ENCODE assay signal across 8 cellular contexts in the genomic region with DNA sequence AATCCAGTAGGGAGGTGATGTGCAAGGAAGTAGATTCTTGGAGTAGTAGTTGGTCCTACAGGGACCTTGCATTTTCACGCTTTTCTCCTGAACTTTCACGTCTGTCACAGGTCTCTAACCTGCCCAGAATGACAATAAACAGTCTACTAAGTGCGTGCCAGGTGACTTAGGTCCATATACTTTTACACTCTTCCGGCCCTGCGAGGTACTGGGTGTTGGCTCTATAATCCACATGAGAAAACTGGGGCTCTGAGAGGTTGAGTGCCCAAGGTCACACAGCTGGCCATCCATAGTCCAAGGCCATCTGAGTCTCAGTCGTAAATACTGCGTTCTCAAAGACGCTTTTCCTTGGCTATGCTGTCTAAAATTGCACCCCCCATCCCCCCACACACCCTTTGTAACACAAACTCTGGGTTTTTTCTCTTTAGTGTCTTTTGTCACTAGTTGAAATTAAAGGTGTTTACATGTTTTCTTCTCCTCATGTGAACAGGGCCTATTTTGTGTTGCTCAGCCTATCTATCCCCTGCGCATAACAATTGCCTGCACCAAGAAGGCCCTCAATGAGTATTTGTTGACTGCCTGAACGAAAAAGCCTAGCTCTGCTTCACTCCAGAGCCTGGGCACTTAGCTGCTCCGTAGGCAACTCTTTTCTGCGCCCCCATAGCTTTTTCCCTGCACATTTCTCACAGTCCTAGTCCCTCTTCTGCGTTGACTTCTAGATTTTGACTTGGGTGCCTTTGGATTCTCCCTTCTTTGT. TPM values are rescaled to one million over a fixed set of nuclear protein-coding genes. Genes with fewer than 3 reads are reported as not detected.
DNase-seq lines count a peak whose midpoint lies in the region; ATAC-seq and TF ChIP-seq lines count a peak whose summit lies in the region.

No MANE protein-coding gene starts in this region.

- H3K9me3 ChIP-seq in CD4-positive, alpha-beta T cell (ENCODE audit: control insufficient read depth, low read length): no peaks in the 10 kb centered on the region
- H3K9me3 ChIP-seq in H9 (ENCODE audit: control insufficient read depth, low read depth, low read length): no peaks in the 10 kb centered on the region
- no peaks in the 10 kb centered on the region; the same call in 1 of the 2 replicates for H3K9me3 ChIP-seq in SK-N-MC (ENCODE audit: low read depth, low read length)
- H3K9me3 ChIP-seq in prostate gland: no peaks in the 10 kb centered on the region

- TF ChIP-seq CTCF in CD4-positive, alpha-beta T cell (IDR thresholded peaks at IDR 0.05): no peak
- TF ChIP-seq CTCF in H9 (conservative IDR thresholded peaks at IDR 0.05) (no peak), fibroblast of pulmonary artery (IDR thresholded peaks at IDR 0.05; ENCODE audit: low read length, missing control alignments) (no peak), prostate gland (IDR thresholded peaks at IDR 0.05) (no peak)

- H3K36me3 ChIP-seq in SK-N-MC (ENCODE audit: insufficient read depth, low read length) (peaks cover 41% of the 10 kb centered on the region), prostate gland (no peaks in the 10 kb centered on the region)

- peak overlapping the region; percentile 60 for H3K27ac ChIP-seq in CD4-positive, alpha-beta T cell (ENCODE audit: low read depth, low read length)
- H3K27ac ChIP-seq in H9 (ENCODE audit: insufficient read length, low read depth, low read length): no peak overlapping the region
- H3K27ac ChIP-seq in SK-N-MC: no peak overlapping the region
- peak overlapping the region; percentile 78 to 81 for H3K27ac ChIP-seq in prostate gland

- H4K8ac ChIP-seq in H9 (replicated peaks; ENCODE audit: insufficient read length, low read depth, low read length): no peak overlapping the region

- H3K23ac ChIP-seq in H9 (ENCODE audit: insufficient read length, low read depth, low read length): no peak overlapping the region

- peaks cover 13% of the 10 kb centered on the region for H3K23me2 ChIP-seq in H9 (ENCODE audit: insufficient read length, low read depth, low read length, poor library complexity, severe bottlenecking)

- no peak overlapping the region for H3K56ac ChIP-seq in H9 (ENCODE audit: insufficient read length, low read depth, low read length)

- H4K91ac ChIP-seq in H9 (ENCODE audit: insufficient read length, low read depth, low read length): no peak overlapping the region

- H3K4ac ChIP-seq in H9 (ENCODE audit: low read depth, low read length): no peak overlapping the region

- no peaks in the 10 kb centered on the region for H4K20me1 ChIP-seq in H9 (ENCODE audit: control insufficient read depth, insufficient read depth, insufficient read length)

- CTCF ChIA-PET in CD4-positive, alpha-beta T cell (lab: Charles Lee): interaction anchor here (1.0 to 2.3 kb wide), 3 partner anchors 14 to 55 kb away, joined by 3 to 14 read pairs (median 5); no protein-coding TSS in a partner anchor

- no peak overlapping the region for H2BK15ac ChIP-seq in H9 (ENCODE audit: low read depth, low read length)

- H2AK5ac ChIP-seq in H9 (ENCODE audit: insufficient read length, low read length): no peak overlapping the region

- intact Hi-C loops in CD4-positive, alpha-beta T cell (cut with DNase I, micrococcal nuclease): loop anchor here in 1 of 2 experiments (2.0 kb wide), 1 partner anchor 39 kb away; no protein-coding TSS in a partner anchor
- intact Hi-C loops in prostate gland (cut with DNase I): no loop called here

- TF ChIP-seq POLR2A in prostate gland (IDR thresholded peaks at IDR 0.05): no peak

- no peak for ATAC-seq in CD4-positive, alpha-beta T cell (ENCODE audit: poor library complexity)
- no peak for ATAC-seq in HG02623 (IDR thresholded peaks at IDR 0.05; ENCODE audit: unreplicated experiment)

- peaks cover 4% of the 10 kb centered on the region for H3K79me1 ChIP-seq in H9 (ENCODE audit: insufficient read depth, low read depth, low read length, poor library complexity, severe bottlenecking)

- no peak overlapping the region for H3T11ph ChIP-seq in H9 (ENCODE audit: low read length)

- H3K27me3 Mint-ChIP-seq in CD4-positive, alpha-beta T cell: peaks cover 3% of the 10 kb centered on the region
- peaks cover 39% of the 10 kb centered on the region for H3K27me3 Mint-ChIP-seq in H9 (ENCODE audit: low read depth)

- no peak overlapping the region for H2BK20ac ChIP-seq in H9 (ENCODE audit: low read depth, low read length, poor library complexity, severe bottlenecking)

- peak in 1 of 10 experiments; percentile 6 for DNase-seq in CD4-positive, alpha-beta T cell
- no peak for DNase-seq in H9
- DNase-seq in SK-N-MC (ENCODE audit: low read depth, low spot score): no peak
- DNase-seq in fibroblast of pulmonary artery (ENCODE audit: low read depth): no peak
- DNase-seq in prostate gland (ENCODE audit: low spot score): no peak
- no peak for DNase-seq in epidermal melanocyte (ENCODE audit: insufficient read length, low spot score)
- no peak for DNase-seq in mesenteric fat pad (ENCODE audit: low spot score)

- peak overlapping the region; percentile 81 for H3K9ac ChIP-seq in H9 (ENCODE audit: extremely low read depth, insufficient read length, low read length)
- peak overlapping the region; percentile 95 for H3K9ac ChIP-seq in SK-N-MC (ENCODE audit: insufficient read length)

- H4K5ac ChIP-seq in H9 (ENCODE audit: insufficient read length, low read depth, low read length): no peak overlapping the region

- H3K79me2 ChIP-seq in H9 (ENCODE audit: insufficient read depth, low read length): peaks cover 24% of the 10 kb centered on the region; the same call in 1 of the 2 replicates

- peak overlapping the region; percentile 27; the same call in 1 of the 2 replicates for H3K14ac ChIP-seq in H9 (ENCODE audit: insufficient read depth, low read length)

- H2BK12ac ChIP-seq in H9 (ENCODE audit: insufficient read length, low read depth, low read length): no peak overlapping the region

- peaks cover 4% of the 10 kb centered on the region; the same call in 1 of the 2 replicates for H3K4me1 ChIP-seq in H9 (ENCODE audit: insufficient read depth, low read length)
- no peaks in the 10 kb centered on the region for H3K4me1 ChIP-seq in prostate gland (replicated peaks)

- H2BK5ac ChIP-seq in H9 (ENCODE audit: insufficient read length, low read length): no peak overlapping the region

- peaks cover 65% of the 10 kb centered on the region for H3K4me1 Mint-ChIP-seq in CD4-positive, alpha-beta T cell (ENCODE audit: low read depth)
- H3K4me1 Mint-ChIP-seq in H9: peaks cover 21 to 22% of the 10 kb centered on the region in 2 experiments

- H2BK120ac ChIP-seq in H9 (ENCODE audit: low read depth, low read length, poor library complexity, severe bottlenecking): no peak overlapping the region

- H3K4me2 ChIP-seq in H9 (ENCODE audit: insufficient read depth, insufficient read length, low read length): peak overlapping the region; percentile 90

- peaks cover 48% of the 10 kb centered on the region for H3K36me3 Mint-ChIP-seq in CD4-positive, alpha-beta T cell (ENCODE audit: low read depth)
- peaks cover 32 to 44% (median 35%) of the 10 kb centered on the region in 3 experiments for H3K36me3 Mint-ChIP-seq in H9 (ENCODE audit: insufficient read depth in 1 of 3, low read depth in 3 of 3)

- no peaks in the 10 kb centered on the region for H3K9me3 Mint-ChIP-seq in CD4-positive, alpha-beta T cell
- H3K9me3 Mint-ChIP-seq in H9: no peaks in the 10 kb centered on the region

- peak overlapping the region; percentile 51 for H3K18ac ChIP-seq in H9 (ENCODE audit: insufficient read length, low read depth, low read length)

- H2AFZ ChIP-seq in H9 (ENCODE audit: low read length): no peak overlapping the region

- peak overlapping the region; percentile 87 for H3K27ac Mint-ChIP-seq in CD4-positive, alpha-beta T cell
- peak overlapping the region; percentile 75 to 95 (median 88) for H3K27ac Mint-ChIP-seq in H9

- WGBS in H9 (ENCODE audit: extremely low coverage, insufficient read length, low lambda C conversion rate): no CpG with 5 or more reads among the region's 13 CpGs
- 32% methylated on average over 13 of the region's 13 CpGs for WGBS in prostate gland

- POLR2A ChIA-PET in CD4-positive, alpha-beta T cell (lab: Charles Lee): interaction anchor here (2.1 to 2.2 kb wide), 3 partner anchors 14 to 41 kb away, joined by 7 to 13 read pairs (median 13); no protein-coding TSS in a partner anchor

- peak overlapping the region; percentile 98 for H3K4me3 Mint-ChIP-seq in CD4-positive, alpha-beta T cell
- H3K4me3 Mint-ChIP-seq in H9: peak overlapping the region; percentile 93

- H3K27me3 ChIP-seq in CD4-positive, alpha-beta T cell (ENCODE audit: control insufficient read depth, insufficient read depth, low read length): no peaks in the 10 kb centered on the region
- H3K27me3 ChIP-seq in H9 (ENCODE audit: insufficient read depth, low read length) (no peaks in the 10 kb centered on the region), prostate gland (replicated peaks; ENCODE audit: insufficient read depth) (no peaks in the 10 kb centered on the region)

- H3K4me3 ChIP-seq in SK-N-MC (peak overlapping the region; percentile 97), fibroblast of pulmonary artery (replicated peaks; ENCODE audit: low read depth, low read length) (peak overlapping the region; percentile 89), prostate gland (peak overlapping the region; percentile 82 to 91)

RNA-seq across cellular contexts. Expression of gene SFXN1, which starts 0.9 kb away (rescaled TPM):
- total RNA-seq in CD4-positive, alpha-beta T cell: 100 to 1,000 TPM; 133 to 138 TPM
- total RNA-seq in H9 (2021): 97.2 and 99.2 TPM in 2 replicates
- 10 to 100 TPM; 35.6 to 44.3 TPM for total RNA-seq in prostate gland
- total RNA-seq in mesenteric fat pad: 21.3 TPM

RNA-seq across cellular contexts. Expression of gene DRD1, which starts 35.3 kb away (rescaled TPM):
- total RNA-seq in CD4-positive, alpha-beta T cell: not detected
- total RNA-seq in H9 (2021): not detected in 2 replicates
- total RNA-seq in prostate gland: under 1 TPM; 0.28 to 0.77 TPM
- 1.1 TPM for total RNA-seq in mesenteric fat pad

Comparison
In these comparisons a context has a peak if more than half of its experiments do, and no peak if none do; other contexts are left out.
1. H3K27ac ChIP-seq: peak in CD4-positive, alpha-beta T cell (single experiment) and prostate gland (2 of 2); none in H9 (single experiment) and SK-N-MC (single experiment).
2. Peak in every context shown above with its lines, with median percentiles within 50 percentile points of each other: H3K4me3 ChIP-seq.